Comparison of ENCODE assay signal across 8 cellular contexts in the genomic region with DNA sequence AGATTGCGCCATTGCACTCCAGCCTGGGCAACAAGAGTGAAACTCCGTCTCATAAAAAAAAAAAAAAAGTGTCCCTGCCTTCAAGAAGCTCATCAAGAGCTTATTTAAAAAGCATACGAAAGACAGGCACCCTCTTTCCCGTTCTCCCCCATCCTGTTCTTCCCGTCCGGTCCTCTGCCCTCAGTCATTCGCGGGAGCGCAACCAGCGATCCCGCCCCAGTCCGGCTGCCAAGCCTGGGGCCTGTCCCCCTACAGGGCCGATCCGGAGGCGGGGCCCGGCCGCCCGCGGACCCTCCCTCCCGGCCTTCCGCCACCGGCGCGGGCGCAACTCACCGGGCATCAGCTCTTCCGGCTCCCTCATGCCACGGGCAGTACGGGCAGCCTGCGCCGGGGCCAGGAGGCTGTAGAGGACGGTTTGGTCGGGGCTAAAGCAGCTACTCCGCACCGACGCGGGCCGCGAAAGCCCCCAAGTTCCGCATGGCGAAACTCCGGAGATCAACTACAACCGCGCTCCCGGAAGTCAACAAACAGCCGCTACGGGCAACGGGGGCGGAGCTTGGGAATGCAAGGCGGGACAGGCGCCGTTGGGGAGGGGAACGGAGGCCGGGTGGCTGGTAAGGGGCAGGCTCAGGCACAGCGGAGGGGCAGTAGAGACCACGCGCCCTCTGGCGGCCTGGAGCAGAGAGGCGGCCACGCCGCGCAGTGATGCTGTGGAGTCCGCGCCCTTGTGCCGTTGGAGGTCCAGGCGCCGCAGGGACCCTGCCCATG.
DNase-seq lines count a peak whose midpoint lies in the region; ATAC-seq and TF ChIP-seq lines count a peak whose summit lies in the region.

A gene with protein sequence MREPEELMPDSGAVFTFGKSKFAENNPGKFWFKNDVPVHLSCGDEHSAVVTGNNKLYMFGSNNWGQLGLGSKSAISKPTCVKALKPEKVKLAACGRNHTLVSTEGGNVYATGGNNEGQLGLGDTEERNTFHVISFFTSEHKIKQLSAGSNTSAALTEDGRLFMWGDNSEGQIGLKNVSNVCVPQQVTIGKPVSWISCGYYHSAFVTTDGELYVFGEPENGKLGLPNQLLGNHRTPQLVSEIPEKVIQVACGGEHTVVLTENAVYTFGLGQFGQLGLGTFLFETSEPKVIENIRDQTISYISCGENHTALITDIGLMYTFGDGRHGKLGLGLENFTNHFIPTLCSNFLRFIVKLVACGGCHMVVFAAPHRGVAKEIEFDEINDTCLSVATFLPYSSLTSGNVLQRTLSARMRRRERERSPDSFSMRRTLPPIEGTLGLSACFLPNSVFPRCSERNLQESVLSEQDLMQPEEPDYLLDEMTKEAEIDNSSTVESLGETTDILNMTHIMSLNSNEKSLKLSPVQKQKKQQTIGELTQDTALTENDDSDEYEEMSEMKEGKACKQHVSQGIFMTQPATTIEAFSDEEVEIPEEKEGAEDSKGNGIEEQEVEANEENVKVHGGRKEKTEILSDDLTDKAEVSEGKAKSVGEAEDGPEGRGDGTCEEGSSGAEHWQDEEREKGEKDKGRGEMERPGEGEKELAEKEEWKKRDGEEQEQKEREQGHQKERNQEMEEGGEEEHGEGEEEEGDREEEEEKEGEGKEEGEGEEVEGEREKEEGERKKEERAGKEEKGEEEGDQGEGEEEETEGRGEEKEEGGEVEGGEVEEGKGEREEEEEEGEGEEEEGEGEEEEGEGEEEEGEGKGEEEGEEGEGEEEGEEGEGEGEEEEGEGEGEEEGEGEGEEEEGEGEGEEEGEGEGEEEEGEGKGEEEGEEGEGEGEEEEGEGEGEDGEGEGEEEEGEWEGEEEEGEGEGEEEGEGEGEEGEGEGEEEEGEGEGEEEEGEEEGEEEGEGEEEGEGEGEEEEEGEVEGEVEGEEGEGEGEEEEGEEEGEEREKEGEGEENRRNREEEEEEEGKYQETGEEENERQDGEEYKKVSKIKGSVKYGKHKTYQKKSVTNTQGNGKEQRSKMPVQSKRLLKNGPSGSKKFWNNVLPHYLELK (minus strand): TSS at position 503 of the 768 bp plus-strand sequence. CDS start 142 bp downstream, at position 361.

- TF ChIP-seq POLR2A in GM18951 (IDR thresholded peaks at IDR 0.05; ENCODE audit: extremely low read depth, insufficient read depth, insufficient read length), result peak; percentile 46

- peak; percentile 78 for TF ChIP-seq CTCF in AG09319 (IDR thresholded peaks at IDR 0.05; ENCODE audit: low read depth, low read length)

- peak; percentile 82 for DNase-seq in AG09319 (ENCODE audit: extremely low read depth, low read depth)
- peak; percentile 95 for DNase-seq in NCI-H2227 treated with DMSO at 0.1 percent for 48 hours (lab: John Stamatoyannopoulos, UW)
- peak; percentile 67 to 82 (median 78) for DNase-seq in activated CD4-positive, CD25-positive, alpha-beta regulatory T cell (lab: John Stamatoyannopoulos, UW)
- peak; percentile 91 for DNase-seq in central memory CD4-positive, alpha-beta T cell
- peak; percentile 96 for DNase-seq in islet precursor cell
- peak; percentile 84 for DNase-seq in stimulated activated CD4-positive, alpha-beta T cell treated with anti-CD3 and anti-CD28 coated beads, Interleukin-12 subunit alpha, Interleukin-12 subunit beta, amount 100 ng/mL, for 4 hours

- ATAC-seq in HG03196 (IDR thresholded peaks at IDR 0.05; ENCODE audit: unreplicated experiment), result peak; percentile 97

- in situ Hi-C loops in GM18951 (cut with MboI; ENCODE audit: low sequenced_read_pairs, unreplicated experiment), result no loop called here

Comparison
In these comparisons a context has a peak if more than half of its experiments do, and no peak if none do; other contexts are left out.
1. Peak in every context shown above with its lines: DNase-seq and ATAC-seq.